In the genomic region with DNA sequence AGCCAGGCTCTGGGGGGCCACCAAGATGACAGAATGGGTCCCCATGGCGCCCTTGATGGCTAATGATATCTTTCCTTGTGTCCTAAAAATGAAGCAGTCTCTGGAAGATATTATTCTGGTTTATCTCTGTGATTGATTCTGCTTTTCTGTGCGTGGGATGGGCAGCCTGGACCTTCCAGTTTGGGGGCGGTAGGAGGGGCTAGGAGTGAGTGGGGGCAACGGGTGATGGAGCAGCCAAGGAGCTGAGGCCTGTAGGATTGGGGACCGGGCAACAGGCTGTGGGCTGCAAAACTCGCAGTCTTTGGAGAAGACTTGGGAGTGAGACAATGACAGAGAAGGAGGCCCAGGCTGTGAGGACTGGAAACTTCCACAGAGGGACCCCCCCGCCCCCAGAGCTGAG, we compare ENCODE assay signal across 33 cellular contexts. TPM values are rescaled to one million over a fixed set of nuclear protein-coding genes. Genes with fewer than 3 reads are reported as not detected.
"Had no signal": no experiment of that assay in that cellular context is flagged by ENCODE, and none has a peak within 500 bp of the region (broad histone marks: within the 10 kb centered on the region; RNA-seq: fewer than 3 reads in every experiment).

No MANE protein-coding gene starts in this region.

- H3K4me1 ChIP-seq: gastrocnemius medialis, left lung, psoas muscle, upper lobe of left lung had no signal

- H3K4me1 Mint-ChIP-seq: naive B cell had no signal

- ATAC-seq: esophagus mucosa; gastrocnemius medialis; heart right ventricle; left cardiac atrium; left lung; mucosa of descending colon; natural killer cell treated with Interleukin-12 subunit alpha and Interleukin-12 subunit beta and Interleukin-15 and Interleukin-18, amount 100 ng/mL, for 72 hours; psoas muscle; right cardiac atrium; stimulated activated effector memory CD8-positive, alpha-beta T cell treated with anti-CD3 and anti-CD28 coated beads, Interleukin-12 subunit alpha, Interleukin-12 subunit beta, amount 100 ng/mL, for 72 hours; stimulated activated naive CD8-positive, alpha-beta T cell treated with anti-CD3 and anti-CD28 coated beads, Interleukin-15, Interleukin-2, amounts not matched to agents 100 U/mL and 50 U/mL, for 24 hours had no signal

- H3K27ac Mint-ChIP-seq: dendritic cell treated with granulocyte-macrophage colony-stimulating factor and Interleukin-4, amounts not matched to agents 40 ng/mL and 50 ng/mL, for 4 days; endodermal cell; mesothelial cell of epicardium; natural killer cell treated with Interleukin-12 subunit alpha and Interleukin-12 subunit beta and Interleukin-15 and Interleukin-18, amount 100 ng/mL, for 72 hours; stimulated activated effector memory CD8-positive, alpha-beta T cell treated with anti-CD3 and anti-CD28 coated beads, Interleukin-12 subunit alpha, Interleukin-12 subunit beta, amount 100 ng/mL, for 72 hours had no signal

- H3K36me3 ChIP-seq: gastrocnemius medialis, heart right ventricle, left lung, sigmoid colon, tibial artery, upper lobe of left lung had no signal

- DNase-seq: effector CD8-positive, alpha-beta T cell; endodermal cell; foreskin fibroblast; gastrocnemius medialis; heart right ventricle; hippocampal formation; left cardiac atrium; mesenchymal stem cell; mucosa of descending colon; naive B cell; psoas muscle; sigmoid colon; stimulated activated CD4-positive, alpha-beta T cell treated with anti-CD3 and anti-CD28 coated beads, Interleukin-2, amount 100 ng/mL, for 24 hours; stimulated activated CD4-positive, alpha-beta T cell treated with anti-CD3 and anti-CD28 coated beads, Interleukin-4, amount 100 ng/mL, for 24 hours; stimulated activated naive CD8-positive, alpha-beta T cell treated with anti-CD3 and anti-CD28 coated beads, Interleukin-15, Interleukin-2, amounts not matched to agents 100 U/mL and 50 U/mL, for 24 hours; substantia nigra; testis; tibial artery; upper lobe of left lung had no signal

- H3K4me3 Mint-ChIP-seq: dendritic cell treated with granulocyte-macrophage colony-stimulating factor and Interleukin-4, amounts not matched to agents 40 ng/mL and 50 ng/mL, for 4 days; endodermal cell; mesothelial cell of epicardium; naive B cell; natural killer cell treated with Interleukin-12 subunit alpha and Interleukin-12 subunit beta and Interleukin-15 and Interleukin-18, amount 100 ng/mL, for 72 hours; stimulated activated effector memory CD8-positive, alpha-beta T cell treated with anti-CD3 and anti-CD28 coated beads, Interleukin-12 subunit alpha, Interleukin-12 subunit beta, amount 100 ng/mL, for 72 hours had no signal

- H3K4me3 ChIP-seq: gastrocnemius medialis, heart right ventricle, left lung, mucosa of descending colon, psoas muscle, sigmoid colon, testis, tibial artery, upper lobe of left lung had no signal

- H3K36me3 Mint-ChIP-seq: mesothelial cell of epicardium; naive B cell; natural killer cell treated with Interleukin-12 subunit alpha and Interleukin-12 subunit beta and Interleukin-15 and Interleukin-18, amount 100 ng/mL, for 72 hours; stimulated activated effector memory CD8-positive, alpha-beta T cell treated with anti-CD3 and anti-CD28 coated beads, Interleukin-12 subunit alpha, Interleukin-12 subunit beta, amount 100 ng/mL, for 72 hours had no signal

- H3K9me3 Mint-ChIP-seq: dendritic cell treated with granulocyte-macrophage colony-stimulating factor and Interleukin-4, amounts not matched to agents 40 ng/mL and 50 ng/mL, for 4 days; endodermal cell; mesothelial cell of epicardium; naive B cell; natural killer cell treated with Interleukin-12 subunit alpha and Interleukin-12 subunit beta and Interleukin-15 and Interleukin-18, amount 100 ng/mL, for 72 hours; stimulated activated effector memory CD8-positive, alpha-beta T cell treated with anti-CD3 and anti-CD28 coated beads, Interleukin-12 subunit alpha, Interleukin-12 subunit beta, amount 100 ng/mL, for 72 hours had no signal

- H3K27ac ChIP-seq: epithelial cell of prostate, gastrocnemius medialis, heart right ventricle, left lung, psoas muscle, sigmoid colon, testis, upper lobe of left lung had no signal

- H3K27me3 ChIP-seq: testis, tibial artery, upper lobe of left lung had no signal

- H3K9me3 ChIP-seq: gastrocnemius medialis, heart right ventricle, left lung, mucosa of descending colon, psoas muscle, sigmoid colon, testis, tibial artery, upper lobe of left lung had no signal

RNA-seq across cellular contexts. Expression of a gene that starts 8.8 kb away (rescaled TPM):
- total RNA-seq: cerebellum; kidney epithelial cell; natural killer cell treated with Interleukin-12 subunit alpha and Interleukin-12 subunit beta and Interleukin-15 and Interleukin-18, amount 100 ng/mL, for 72 hours had no signal

RNA-seq across cellular contexts. Expression of a gene that starts 53.3 kb away (rescaled TPM):
- total RNA-seq: cerebellum; endodermal cell; esophagus mucosa; gastrocnemius medialis; heart right ventricle; kidney epithelial cell; left cardiac atrium; left lung; lower leg skin; lung microvascular endothelial cell; mucosa of descending colon; natural killer cell treated with Interleukin-12 subunit alpha and Interleukin-12 subunit beta and Interleukin-15 and Interleukin-18, amount 100 ng/mL, for 72 hours; osteocyte; psoas muscle; skeletal muscle tissue; upper lobe of left lung had no signal
- polyA plus RNA-seq: heart right ventricle, psoas muscle, right cardiac atrium had no signal
